Comparison of ENCODE assay signal across 7 cellular contexts in the genomic region with DNA sequence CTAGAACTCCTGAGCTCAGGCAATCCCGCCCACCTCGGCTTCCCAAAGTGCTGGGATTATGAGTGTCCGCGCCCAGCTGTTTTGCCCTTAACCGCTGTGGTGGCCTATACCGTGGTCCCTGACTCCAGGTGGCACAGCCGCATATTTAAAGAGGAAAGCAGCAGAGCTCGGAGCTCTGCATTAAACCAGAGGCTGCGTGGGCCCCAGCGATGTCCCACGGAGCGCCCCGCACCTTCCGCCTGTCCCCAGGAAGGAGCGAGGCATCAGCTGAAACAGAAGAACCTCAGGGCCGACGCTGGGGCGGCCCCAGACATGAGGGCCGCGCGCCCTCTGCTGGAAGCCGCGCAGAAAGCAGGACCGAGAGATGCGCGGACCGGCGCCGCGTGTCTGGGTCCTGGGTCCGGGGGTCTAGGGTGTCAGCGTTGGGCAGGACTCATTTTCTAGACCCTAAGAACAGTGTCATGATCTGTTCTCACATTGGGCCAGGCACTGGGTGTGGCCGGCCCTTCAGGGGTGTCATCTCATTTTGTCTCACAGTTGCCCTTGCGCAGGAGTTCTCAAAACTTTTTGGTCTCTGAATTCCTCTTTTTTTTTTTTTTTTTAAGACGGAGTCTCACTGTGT. TPM values are rescaled to one million over a fixed set of nuclear protein-coding genes. Genes with fewer than 3 reads are reported as not detected.
A peak's percentile ranks its signal among the peaks of the same experiment; 100 is the strongest.
DNase-seq lines count a peak whose midpoint lies in the region; ATAC-seq and TF ChIP-seq lines count a peak whose summit lies in the region.

No MANE protein-coding gene starts in this region.

- no peak overlapping the region for H2AFZ ChIP-seq in MM.1S (ENCODE audit: low read length)

- H3K9me3 ChIP-seq in MM.1S (replicated peaks; ENCODE audit: insufficient read depth, low read length) (no peaks in the 10 kb centered on the region), adipocyte (ENCODE audit: control insufficient read depth, low read length) (no peaks in the 10 kb centered on the region), right atrium auricular region (no peaks in the 10 kb centered on the region)

- H3K4me2 ChIP-seq in MM.1S (ENCODE audit: low read depth, low read length), result peak overlapping the region; percentile 54; the same call in 1 of the 2 replicates

- TF ChIP-seq CTCF in GM12874 (IDR thresholded peaks at IDR 0.05; ENCODE audit: insufficient read depth, low read depth, low read length) (peak; percentile 98), MM.1S (IDR thresholded peaks at IDR 0.05; ENCODE audit: low read length) (peak; percentile 91), right atrium auricular region (IDR thresholded peaks at IDR 0.05) (peak; percentile 88 to 95)

- H4K20me1 ChIP-seq in MM.1S (ENCODE audit: insufficient read depth, low read length), result no peaks in the 10 kb centered on the region

- ATAC-seq in sciatic nerve (peak; percentile 87), HG02623 (IDR thresholded peaks at IDR 0.05; ENCODE audit: unreplicated experiment) (no peak)

- H3K36me3 ChIP-seq in MM.1S (replicated peaks; ENCODE audit: insufficient read depth, low read length) (no peaks in the 10 kb centered on the region), adipocyte (ENCODE audit: control insufficient read depth, insufficient read depth, low read length, severe bottlenecking) (no peaks in the 10 kb centered on the region), right atrium auricular region (no peaks in the 10 kb centered on the region)

- DNase-seq in MM.1S, result peak; percentile 70
- peak in 4 of 5 donors; percentile 44 to 79 (median 52) for DNase-seq in T-helper 1 cell
- peak; percentile 88 for DNase-seq in adipocyte (ENCODE audit: low read depth)
- peak; percentile 71 for DNase-seq in right atrium auricular region (ENCODE audit: low spot score)
- DNase-seq in sciatic nerve (ENCODE audit: low spot score), result peak; percentile 78

- H3K4me1 ChIP-seq in MM.1S (ENCODE audit: low read length) (no peaks in the 10 kb centered on the region), adipocyte (ENCODE audit: control insufficient read depth, insufficient read depth, low read length) (no peaks in the 10 kb centered on the region), right atrium auricular region (peaks cover 0 to 6% of the 10 kb centered on the region in 2 donors)

- H3K9ac ChIP-seq in MM.1S (ENCODE audit: low read length) (no peak overlapping the region), adipocyte (ENCODE audit: low read length) (no peak overlapping the region)

- H3K79me2 ChIP-seq in MM.1S (ENCODE audit: low read length), result no peaks in the 10 kb centered on the region

- intact Hi-C loops in sciatic nerve (cut with DNase I), result loop anchor here (10.0 kb wide), 1 partner anchor 342 kb away; no protein-coding TSS in a partner anchor

- H3K9me2 ChIP-seq in MM.1S (replicated peaks; ENCODE audit: insufficient read depth, low read length), result no peaks in the 10 kb centered on the region

- H3K4me3 ChIP-seq in MM.1S (ENCODE audit: low read length) (no peak overlapping the region), adipocyte (ENCODE audit: low read length) (no peak overlapping the region), right atrium auricular region (no peak overlapping the region)

- H3K27me3 ChIP-seq in MM.1S (replicated peaks; ENCODE audit: insufficient read depth, low read length), result peaks cover 50% of the 10 kb centered on the region
- H3K27me3 ChIP-seq in adipocyte (replicated peaks; ENCODE audit: control insufficient read depth, insufficient read depth, low read length), result peaks cover 10% of the 10 kb centered on the region
- no peaks in the 10 kb centered on the region for H3K27me3 ChIP-seq in right atrium auricular region

- H3F3A ChIP-seq in MM.1S (ENCODE audit: insufficient read depth, low read length), result no peaks in the 10 kb centered on the region

- no peak overlapping the region for H3K27ac ChIP-seq in MM.1S (ENCODE audit: low read length)
- no peak overlapping the region for H3K27ac ChIP-seq in right atrium auricular region

RNA-seq across cellular contexts. Expression of a gene that starts 37.7 kb away (rescaled TPM):
- total RNA-seq in right atrium auricular region (1 to 10 TPM in 1 of 2 donors, under 1 TPM in 1; 0.56 to 1.6 TPM), sciatic nerve (0.36 TPM)

RNA-seq across cellular contexts. Expression of a gene that starts 49.6 kb away (rescaled TPM):
- total RNA-seq in right atrium auricular region (10 to 100 TPM; 15.4 to 27.3 TPM), sciatic nerve (92.1 TPM)
